12 cellular contexts compared by ENCODE assay signal in the genomic region with DNA sequence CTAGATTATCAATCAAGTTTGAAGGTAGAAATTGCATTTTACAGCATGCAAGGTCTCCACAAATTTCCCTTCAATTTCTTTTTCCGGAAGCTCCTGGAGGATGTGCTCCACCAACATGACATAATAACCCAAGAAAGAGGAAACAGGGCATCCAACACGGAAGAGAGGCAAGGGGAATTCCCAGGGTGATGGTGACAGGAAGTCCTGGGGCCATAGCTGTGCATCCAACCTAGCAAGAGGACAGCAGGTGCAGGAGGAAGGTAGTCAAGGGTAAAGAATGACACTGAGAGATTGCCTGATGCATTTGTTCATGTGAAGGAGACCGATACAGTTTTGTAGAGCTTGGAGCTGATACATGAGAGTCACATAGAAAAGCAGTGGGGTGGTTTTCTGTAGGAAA.
A peak's percentile ranks its signal among the peaks of the same experiment; 100 is the strongest.
DNase-seq lines count a peak whose midpoint lies in the region; ATAC-seq and TF ChIP-seq lines count a peak whose summit lies in the region.
"Had no signal": no experiment of that assay in that cellular context is flagged by ENCODE, and none has a peak within 500 bp of the region (broad histone marks: within the 10 kb centered on the region; RNA-seq: fewer than 3 reads in every experiment).

No MANE protein-coding gene starts in this region.

- intact Hi-C loops in left colon (cut with DNase I, micrococcal nuclease): no loop called here
- intact Hi-C loops in thyroid gland (cut with DNase I): no loop called here

- WGBS in thyroid gland, 2 donors: 71 to 80% methylated on average over 3 of the region's 3 CpGs

- no peak overlapping the region for H3K4me3 Mint-ChIP-seq in HFFc6

- peaks cover 3% of the 10 kb centered on the region for H3K4me1 Mint-ChIP-seq in HFFc6 (ENCODE audit: low read depth)

- TF ChIP-seq POLR2A in thyroid gland (IDR thresholded peaks at IDR 0.05): no peak

- H3K27ac Mint-ChIP-seq in HFFc6: no peak overlapping the region

- no peak overlapping the region for H3K4me3 ChIP-seq in thyroid gland (replicated peaks in 1 of 3)
- H3K4me3 ChIP-seq: coronary artery, K562 had no signal

- H3K4me1 ChIP-seq in thyroid gland: no peaks in the 10 kb centered on the region

- POLR2A ChIA-PET in RWPE1 (lab: Yijun Ruan, JAX; ENCODE audit: low non-redundant PET): no interaction called here

- peak; percentile 78 for ATAC-seq in GM18502 (IDR thresholded peaks at IDR 0.05; ENCODE audit: poor library complexity, unreplicated experiment)
- ATAC-seq in GM21447 (IDR thresholded peaks at IDR 0.05; ENCODE audit: unreplicated experiment): peak; percentile 84
- ATAC-seq in HG03196 (IDR thresholded peaks at IDR 0.05; ENCODE audit: unreplicated experiment): peak; percentile 86
- ATAC-seq in left colon: peak; percentile 48
- ATAC-seq: K562 had no signal

- H3K9me3 Mint-ChIP-seq in HFFc6: no peaks in the 10 kb centered on the region

- no peaks in the 10 kb centered on the region for H3K36me3 Mint-ChIP-seq in HFFc6 (ENCODE audit: low read depth)

- TF ChIP-seq CTCF in RWPE1 (conservative IDR thresholded peaks at IDR 0.05; ENCODE audit: low read depth) (no peak), HFFc6 (IDR thresholded peaks at IDR 0.05) (no peak), thyroid gland (IDR thresholded peaks at IDR 0.05) (no peak)

- peaks cover 2% of the 10 kb centered on the region; the same call in 1 of the 2 replicates for H3K27me3 Mint-ChIP-seq in HFFc6 (ENCODE audit: insufficient read depth)

- CTCF ChIA-PET in RWPE1 (lab: Yijun Ruan, JAX): interaction anchor here (0.5 to 1.0 kb wide), 3 partner anchors 8 to 182 kb away, joined by 3 to 7 read pairs (median 4); no protein-coding TSS in a partner anchor

- DNase-seq in left colon (no peak), RWPE1 (ENCODE audit: low spot score) (no peak), HFFc6 (no peak), thyroid gland (no peak)
- no peak for DNase-seq in stimulated activated naive CD4-positive, alpha-beta T cell (lab: John Stamatoyannopoulos, UW)
- DNase-seq: RPMI8226, substantia nigra had no signal

- H3K9me3 ChIP-seq in thyroid gland: no peaks in the 10 kb centered on the region

- H3K27ac ChIP-seq in RWPE1 (no peak overlapping the region), thyroid gland (no peak overlapping the region)
- H3K27ac ChIP-seq: coronary artery had no signal

- H3K27me3 ChIP-seq in thyroid gland: no peaks in the 10 kb centered on the region

- no peaks in the 10 kb centered on the region for H3K36me3 ChIP-seq in thyroid gland
